ENCODE assay signal across 12 cellular contexts in genomic region chr3:15667484-15667883, GRCh38.
DNase-seq lines count a peak whose midpoint lies in the region; ATAC-seq lines count a peak whose summit lies in the region.
"Had no signal": no experiment of that assay in that cellular context is flagged by ENCODE, and none has a peak within 500 bp of the region (broad histone marks: within the 10 kb centered on the region; RNA-seq: fewer than 3 reads in every experiment).

No MANE protein-coding gene starts in this region.

- no peak overlapping the region for H3K4me3 ChIP-seq in Jurkat, Clone E6-1 (ENCODE audit: low read length)
- H3K4me3 ChIP-seq: cardiac muscle cell, hepatocyte had no signal

- ATAC-seq in HG03280 (IDR thresholded peaks at IDR 0.05; ENCODE audit: unreplicated experiment): no peak

- peak; percentile 14 for DNase-seq in stimulated activated CD4-positive, alpha-beta T cell treated with anti-CD3 and anti-CD28 coated beads, Interleukin-4, amount 100 ng/mL, for 24 hours
- no peak for DNase-seq in stimulated activated CD4-positive, alpha-beta T cell treated with anti-CD3 and anti-CD28 coated beads, Interleukin-12 subunit alpha, Interleukin-12 subunit beta, amount 100 ng/mL, for 4 hours
- DNase-seq in Jurkat, Clone E6-1 (ENCODE audit: low read depth, low spot score): peak; percentile 48
- peak; percentile 61 for DNase-seq in central memory CD4-positive, alpha-beta T cell
- DNase-seq in Ammon's horn (ENCODE audit: low spot score) (no peak), NCI-H128 (lab: John Stamatoyannopoulos, UW; ENCODE audit: unreplicated experiment) (no peak), NCI-H526 (lab: John Stamatoyannopoulos, UW) (no peak)
- DNase-seq: activated T-cell treated with anti-CD3 and anti-CD28 coated beads, Interleukin-2, amount 50 U/mL, for 24 hours; MV-4-11 had no signal

Comparison
In these comparisons a context has a peak if more than half of its experiments do, and no peak if none do; other contexts are left out.
1. DNase-seq: peak in stimulated activated CD4-positive, alpha-beta T cell treated with anti-CD3 and anti-CD28 coated beads, Interleukin-4, amount 100 ng/mL, for 24 hours (single experiment), Jurkat, Clone E6-1 (single experiment) and central memory CD4-positive, alpha-beta T cell (single experiment); none in stimulated activated CD4-positive, alpha-beta T cell treated with anti-CD3 and anti-CD28 coated beads, Interleukin-12 subunit alpha, Interleukin-12 subunit beta, amount 100 ng/mL, for 4 hours (single experiment), Ammon's horn (single experiment), NCI-H128 (single experiment) and NCI-H526 (0 of 2).